23 cellular contexts compared by ENCODE assay signal in the genomic region with DNA sequence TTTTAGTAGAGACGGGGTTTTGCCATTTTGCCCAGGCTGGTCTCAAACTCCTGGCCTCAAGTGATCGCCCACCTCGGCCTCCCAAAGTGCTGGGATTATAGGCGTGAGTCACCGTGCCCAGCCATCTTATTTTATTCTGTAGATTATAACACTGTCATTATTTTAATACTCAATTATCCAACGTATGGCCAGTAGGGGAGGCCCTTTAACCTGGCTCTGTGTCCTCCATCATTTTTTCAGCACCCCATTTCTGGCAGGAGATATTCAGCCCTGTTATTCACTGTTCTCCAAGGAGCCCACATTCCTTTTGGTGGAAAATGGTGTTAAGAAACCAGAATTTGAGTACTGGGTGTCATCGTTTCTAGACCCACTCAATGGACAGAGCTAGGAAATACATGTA. TPM values are rescaled to one million over a fixed set of nuclear protein-coding genes. Genes with fewer than 3 reads are reported as not detected.
DNase-seq lines count a peak whose midpoint lies in the region; ATAC-seq and TF ChIP-seq lines count a peak whose summit lies in the region.
"Had no signal": no experiment of that assay in that cellular context is flagged by ENCODE, and none has a peak within 500 bp of the region (broad histone marks: within the 10 kb centered on the region; RNA-seq: fewer than 3 reads in every experiment).

No MANE protein-coding gene starts in this region.

- no peak overlapping the region for H3K4me3 ChIP-seq in LNCaP clone FGC (ENCODE audit: low read depth, low read length)
- H3K4me3 ChIP-seq: GM23248, ovary, thyroid gland had no signal

- DNase-seq in activated CD4-positive, alpha-beta T cell treated with anti-CD3 and anti-CD28 coated beads, Interleukin-2, amount 10 ng/mL, durations not matched to agents 24 days and 14 days = peak; percentile 48
- DNase-seq in activated CD4-positive, alpha-beta T cell treated with anti-CD3 and anti-CD28 coated beads for 4 hours = no peak
- no peak for DNase-seq in LNCaP clone FGC (ENCODE audit: low read depth)
- DNase-seq in chondrocyte (ENCODE audit: low spot score) = no peak
- no peak for DNase-seq in activated CD8-positive, alpha-beta memory T cell treated with anti-CD3 and anti-CD28 coated beads, Interleukin-2, amount 50 U/mL, for 48 hours
- no peak for DNase-seq in RKO (ENCODE audit: low spot score)
- no peak for DNase-seq in cortex of kidney (lab: John Stamatoyannopoulos, UW)
- DNase-seq: activated CD4-positive, alpha-beta T cell treated with anti-CD3 and anti-CD28 coated beads for 36 hours; activated CD8-positive, alpha-beta memory T cell treated with anti-CD3 and anti-CD28 coated beads for 24 hours; activated gamma-delta T cell treated with Interleukin-2 at 50 U/mL for 16 hours; activated T-cell treated with anti-CD3 and anti-CD28 coated beads, Interleukin-2, amount 50 U/mL, for 24 hours; cerebellar nuclear complex; GM23248; NCI-H1105; NCI-H1930; NCI-H524 treated with DMSO at 0.1 percent for 48 hours; ovary; small intestine; stimulated activated naive CD8-positive, alpha-beta T cell treated with anti-CD3 and anti-CD28 coated beads, Interleukin-15, amount 100 ng/mL, for 72 hours; T-helper 17 cell; thyroid gland had no signal

- no peaks in the 10 kb centered on the region for H3K27me3 Mint-ChIP-seq in activated CD4-positive, alpha-beta T cell treated with anti-CD3 and anti-CD28 coated beads, Interleukin-2, amount 10 ng/mL, durations not matched to agents 24 days and 14 days
- H3K27me3 Mint-ChIP-seq in chondrocyte (ENCODE audit: low read depth) = no peaks in the 10 kb centered on the region
- H3K27me3 Mint-ChIP-seq: activated CD4-positive, alpha-beta T cell treated with anti-CD3 and anti-CD28 coated beads for 36 hours; activated T-cell treated with anti-CD3 and anti-CD28 coated beads, Interleukin-2, amount 50 U/mL, for 24 hours; stimulated activated naive CD8-positive, alpha-beta T cell treated with anti-CD3 and anti-CD28 coated beads, Interleukin-15, amount 100 ng/mL, for 72 hours; T-helper 17 cell had no signal

- no peak overlapping the region for H3K27ac Mint-ChIP-seq in activated CD4-positive, alpha-beta T cell treated with anti-CD3 and anti-CD28 coated beads, Interleukin-2, amount 10 ng/mL, durations not matched to agents 24 days and 14 days
- no peak overlapping the region for H3K27ac Mint-ChIP-seq in chondrocyte (ENCODE audit: unreplicated experiment)
- H3K27ac Mint-ChIP-seq: activated CD4-positive, alpha-beta T cell treated with anti-CD3 and anti-CD28 coated beads for 36 hours; activated T-cell treated with anti-CD3 and anti-CD28 coated beads, Interleukin-2, amount 50 U/mL, for 24 hours; nephron; stimulated activated naive CD8-positive, alpha-beta T cell treated with anti-CD3 and anti-CD28 coated beads, Interleukin-15, amount 100 ng/mL, for 72 hours; T-helper 17 cell had no signal

- no peak for ATAC-seq in HG03432 (IDR thresholded peaks at IDR 0.05; ENCODE audit: unreplicated experiment)
- ATAC-seq: activated CD4-positive, alpha-beta T cell treated with anti-CD3 and anti-CD28 coated beads for 36 hours; stimulated activated naive CD8-positive, alpha-beta T cell treated with anti-CD3 and anti-CD28 coated beads, Interleukin-15, amount 100 ng/mL, for 72 hours; T-helper 17 cell had no signal

- TF ChIP-seq CTCF in LNCaP clone FGC (IDR thresholded peaks at IDR 0.05; ENCODE audit: control insufficient read depth, extremely low read depth, insufficient read depth) = peak; percentile 16; the same call in 1 of the 2 replicates
- TF ChIP-seq CTCF in chondrocyte (IDR thresholded peaks at IDR 0.05) = peak; percentile 23

- H3K9me3 Mint-ChIP-seq in activated CD4-positive, alpha-beta T cell treated with anti-CD3 and anti-CD28 coated beads, Interleukin-2, amount 10 ng/mL, durations not matched to agents 24 days and 14 days = no peaks in the 10 kb centered on the region
- H3K9me3 Mint-ChIP-seq in chondrocyte (ENCODE audit: low read depth) = no peaks in the 10 kb centered on the region
- H3K9me3 Mint-ChIP-seq: activated T-cell treated with anti-CD3 and anti-CD28 coated beads, Interleukin-2, amount 50 U/mL, for 24 hours; nephron; stimulated activated naive CD8-positive, alpha-beta T cell treated with anti-CD3 and anti-CD28 coated beads, Interleukin-15, amount 100 ng/mL, for 72 hours had no signal

- intact Hi-C loops in activated CD4-positive, alpha-beta T cell treated with anti-CD3 and anti-CD28 coated beads, Interleukin-2, amount 10 ng/mL, durations not matched to agents 24 days and 14 days (cut with micrococcal nuclease) = loop anchor here (10.0 kb wide), 1 partner anchor 394 kb away; no protein-coding TSS in a partner anchor

- H3K4me1 Mint-ChIP-seq in activated CD4-positive, alpha-beta T cell treated with anti-CD3 and anti-CD28 coated beads, Interleukin-2, amount 10 ng/mL, durations not matched to agents 24 days and 14 days = peaks cover 7% of the 10 kb centered on the region
- peaks cover 8% of the 10 kb centered on the region for H3K4me1 Mint-ChIP-seq in chondrocyte (ENCODE audit: low read depth)
- H3K4me1 Mint-ChIP-seq: activated CD4-positive, alpha-beta T cell treated with anti-CD3 and anti-CD28 coated beads for 36 hours; nephron; stimulated activated naive CD8-positive, alpha-beta T cell treated with anti-CD3 and anti-CD28 coated beads, Interleukin-15, amount 100 ng/mL, for 72 hours had no signal

- H3K4me3 Mint-ChIP-seq in activated CD4-positive, alpha-beta T cell treated with anti-CD3 and anti-CD28 coated beads, Interleukin-2, amount 10 ng/mL, durations not matched to agents 24 days and 14 days = no peak overlapping the region
- no peak overlapping the region for H3K4me3 Mint-ChIP-seq in chondrocyte (ENCODE audit: unreplicated experiment)
- H3K4me3 Mint-ChIP-seq: activated CD4-positive, alpha-beta T cell treated with anti-CD3 and anti-CD28 coated beads for 36 hours; activated T-cell treated with anti-CD3 and anti-CD28 coated beads, Interleukin-2, amount 50 U/mL, for 24 hours; nephron; stimulated activated naive CD8-positive, alpha-beta T cell treated with anti-CD3 and anti-CD28 coated beads, Interleukin-15, amount 100 ng/mL, for 72 hours; T-helper 17 cell had no signal

- H3K36me3 Mint-ChIP-seq in activated CD4-positive, alpha-beta T cell treated with anti-CD3 and anti-CD28 coated beads, Interleukin-2, amount 10 ng/mL, durations not matched to agents 24 days and 14 days (ENCODE audit: low read depth) = peaks cover 44% of the 10 kb centered on the region
- peaks cover 10% of the 10 kb centered on the region for H3K36me3 Mint-ChIP-seq in chondrocyte (ENCODE audit: low read depth)

RNA-seq across cellular contexts. Expression of gene PDSS1, which starts 31.5 kb away (rescaled TPM):
- 39.0 and 39.8 TPM in 2 replicates for total RNA-seq in activated CD4-positive, alpha-beta T cell treated with anti-CD3 and anti-CD28 coated beads, Interleukin-2, amount 10 ng/mL, durations not matched to agents 24 days and 14 days
- total RNA-seq in chondrocyte = 2.9 to 7.1 TPM (median 3.6 TPM) in 3 replicates
